In genomic region chr3:186365202-186365974, GRCh38 we compare ENCODE assay signal across 15 cellular contexts. TPM values are rescaled to one million over a fixed set of nuclear protein-coding genes. Genes with fewer than 3 reads are reported as not detected.
DNase-seq lines count a peak whose midpoint lies in the region; ATAC-seq, FAIRE-seq and TF ChIP-seq lines count a peak whose summit lies in the region.
"Had no signal": no experiment of that assay in that cellular context is flagged by ENCODE, and none has a peak within 500 bp of the region (broad histone marks: within the 10 kb centered on the region; RNA-seq: fewer than 3 reads in every experiment).

No MANE protein-coding gene starts in this region.

- intact Hi-C loops in GM12878 (cut with micrococcal nuclease; ENCODE audit: unreplicated experiment) (no loop called here), left ventricle myocardium superior (cut with micrococcal nuclease) (no loop called here)

- H3K9me3 ChIP-seq in SK-N-SH (no peaks in the 10 kb centered on the region), GM12878 (replicated peaks; ENCODE audit: control insufficient read depth, insufficient read depth, low read length) (no peaks in the 10 kb centered on the region; the same call in 2 of the 3 replicates)

- no TSS peak for BruUV-seq in GM12878 (replicated peaks; lab: Mats Ljungman, UMichigan)

- H3K36me3 ChIP-seq in SK-N-SH (replicated peaks in 1 of 2; ENCODE audit: control insufficient read depth in 1 of 2, insufficient read depth in 2 of 2, low read length in 1 of 2) = no peaks in the 10 kb centered on the region
- no peaks in the 10 kb centered on the region for H3K36me3 ChIP-seq in GM12878 (ENCODE audit: control insufficient read depth in 2 of 2, insufficient read depth in 2 of 2, low read length in 1 of 2)

- no peak; the same call in 2 of the 3 replicates for ATAC-seq in SK-N-SH treated with all-trans-retinoic acid at 6 μM for 48 hours
- no peak for ATAC-seq in GM12878
- peak; percentile 81 for ATAC-seq in left ventricle myocardium superior
- ATAC-seq in HG03457 (IDR thresholded peaks at IDR 0.05; ENCODE audit: unreplicated experiment) = no peak
- ATAC-seq in GM18498 (IDR thresholded peaks at IDR 0.05; ENCODE audit: unreplicated experiment) = no peak
- ATAC-seq: T-cell had no signal

- H3F3A ChIP-seq in SK-N-SH (replicated peaks; ENCODE audit: insufficient read depth) = no peaks in the 10 kb centered on the region

- RAD21 ChIA-PET in GM12878 (lab: Charles Lee; ENCODE audit: unreplicated experiment) = interaction anchor here (1.7 kb wide), 1 partner anchor 175 kb away, joined by 8 read pairs; no protein-coding TSS in a partner anchor

- POLR2A ChIA-PET in SK-N-SH (lab: Yijun Ruan, JAX) = no interaction called here
- POLR2A ChIA-PET in GM12878 (lab: Charles Lee) = interaction anchor here (1.6 kb wide), 1 partner anchor 175 kb away, joined by 3 read pairs; no protein-coding TSS in a partner anchor

- no peaks in the 10 kb centered on the region for H3K9me2 ChIP-seq in SK-N-SH

- peaks cover 0 to 14% of the 10 kb centered on the region in 2 experiments; a peak in 1 of 4 replicates for H3K4me1 ChIP-seq in SK-N-SH (ENCODE audit: control insufficient read depth in 1 of 2, insufficient read depth in 2 of 2, low read depth in 1 of 2, low read length in 1 of 2)
- peaks cover 10% of the 10 kb centered on the region for H3K4me1 ChIP-seq in GM12878 (ENCODE audit: control insufficient read depth, insufficient read depth, low read length)

- no peak for TF ChIP-seq POLR2A in GM12878 (IDR thresholded peaks at IDR 0.05; ENCODE audit: low read depth, low read length)

- DNase-seq in SK-N-SH = no peak
- DNase-seq in GM12878 (ENCODE audit: low read depth, low spot score) = no peak
- DNase-seq in left ventricle myocardium superior = peak; percentile 70
- DNase-seq in urothelium cell line (ENCODE audit: low spot score) = peak; percentile 25
- no peak for DNase-seq in stimulated activated CD4-positive, alpha-beta T cell treated with anti-CD3 and anti-CD28 coated beads, Interleukin-4, amount 100 ng/mL, for 1 hour
- DNase-seq: activated CD4-positive, alpha-beta memory T cell treated with anti-CD3 and anti-CD28 coated beads for 36 hours; activated naive CD4-positive, alpha-beta T cell treated with anti-CD3 and anti-CD28 coated beads, Interleukin-2, amount 10 ng/mL, durations not matched to agents 7 days and 5 days; DMS79; effector CD8-positive, alpha-beta T cell; NCI-H345; T-cell had no signal

- CTCF ChIA-PET in SK-N-SH (lab: Yijun Ruan, JAX) = interaction anchor here (2.3 kb wide), 1 partner anchor 105 kb away, joined by 9 read pairs; no protein-coding TSS in a partner anchor
- CTCF ChIA-PET in GM12878 (lab: Yijun Ruan, JAX) = interaction anchor here (0.8 to 1.8 kb wide), 5 partner anchors 9 to 249 kb away, joined by 3 to 4 read pairs (median 3); no protein-coding TSS in a partner anchor

- H3K79me2 ChIP-seq in SK-N-SH (ENCODE audit: insufficient read depth) (no peaks in the 10 kb centered on the region), GM12878 (ENCODE audit: control insufficient read depth, insufficient read depth, low read length) (no peaks in the 10 kb centered on the region)

- no peak for TF ChIP-seq RAD21 in SK-N-SH (IDR thresholded peaks at IDR 0.05; ENCODE audit: low read length)
- TF ChIP-seq RAD21 in GM12878 (IDR thresholded peaks at IDR 0.05; ENCODE audit: insufficient read depth, low read depth, low read length) = peak; percentile 8; the same call in 1 of the 2 replicates

- in situ Hi-C loops in GM12878 (cut with MboI) = no loop called here

- H3K4me2 ChIP-seq in SK-N-SH = no peak overlapping the region
- H3K4me2 ChIP-seq in GM12878 (ENCODE audit: control insufficient read depth, insufficient read depth) = no peak overlapping the region

- FAIRE-seq in GM12878 (lab: Jason Lieb, UNC) (no peak), urothelium cell line (lab: Jason Lieb, UNC) (peak; percentile 17)
- FAIRE-seq: A204.1 had no signal

- WGBS in SK-N-SH (ENCODE audit: low lambda C conversion rate) = 54% methylated on average over 8 of the region's 11 CpGs
- WGBS in GM12878 (ENCODE audit: insufficient coverage, insufficient replicate concordance, low lambda C conversion rate, missing lambda C conversion rate) = 39% methylated on average over 11 of the region's 11 CpGs

- SMC1A ChIA-PET in GM12878 (lab: Charles Lee; ENCODE audit: uncharacterized antibody, unreplicated experiment) = interaction anchor here (1.4 to 1.6 kb wide), 2 partner anchors 14 to 60 kb away, joined by 3 read pairs; no protein-coding TSS in a partner anchor

- TF ChIP-seq EP300 in SK-N-SH (IDR thresholded peaks at IDR 0.05; ENCODE audit: borderline replicate concordance in 1 of 2, low read depth in 1 of 2, low read length in 1 of 2) (no peak), GM12878 (IDR thresholded peaks at IDR 0.05; ENCODE audit: borderline replicate concordance in 1 of 2, control insufficient read depth in 1 of 2, low read depth in 2 of 2, low read length in 2 of 2) (no peak)

- H3K27ac ChIP-seq in SK-N-SH (ENCODE audit: low read depth in 2 of 2, low read length in 1 of 2) (no peak overlapping the region), GM12878 (ENCODE audit: control insufficient read depth, insufficient read depth) (no peak overlapping the region)

- H3K27me3 ChIP-seq in SK-N-SH (ENCODE audit: insufficient read depth) (peaks cover 60% of the 10 kb centered on the region), GM12878 (replicated peaks in 1 of 2; ENCODE audit: control insufficient read depth in 2 of 2, insufficient read depth in 2 of 2, low read length in 1 of 2) (peaks cover 9 to 20% of the 10 kb centered on the region in 2 experiments)

- H2AFZ ChIP-seq in SK-N-SH (ENCODE audit: low read depth) (no peak overlapping the region), GM12878 (ENCODE audit: control insufficient read depth, low read depth, low read length) (no peak overlapping the region)

- no peak for TF ChIP-seq CTCF in SK-N-SH (IDR thresholded peaks at IDR 0.05)
- no peak for TF ChIP-seq CTCF in GM12878 (IDR thresholded peaks at IDR 0.05 in 2 of 3, conservative IDR thresholded peaks at IDR 0.05 in 1 of 3; ENCODE audit: control insufficient read depth in 2 of 3, extremely low read depth in 1 of 3, insufficient read depth in 1 of 3, low read depth in 3 of 3, low read length in 3 of 3)

- no peaks in the 10 kb centered on the region for H4K20me1 ChIP-seq in SK-N-SH (ENCODE audit: insufficient read depth)
- H4K20me1 ChIP-seq in GM12878 (ENCODE audit: control insufficient read depth, insufficient read depth) = no peaks in the 10 kb centered on the region

- H3K4me3 ChIP-seq in SK-N-SH (ENCODE audit: low read depth in 2 of 2, low read length in 1 of 2) (no peak overlapping the region), GM12878 (no peak overlapping the region)

- H3K9ac ChIP-seq in SK-N-SH = no peak overlapping the region
- no peak overlapping the region for H3K9ac ChIP-seq in GM12878 (ENCODE audit: control insufficient read depth, insufficient read depth, low read length)

TF ChIP-seq in SK-N-SH treated with all-trans-retinoic acid at 6 μM for 48 hours, 23 proteins besides CTCF, POLR2A, EP300 and RAD21 (continues in another document):
- TF ChIP-seq ZFP3 (CRISPR knock-in tag; IDR thresholded peaks at IDR 0.05) = peak; percentile 92

TF ChIP-seq in SK-N-SH, 30 proteins besides CTCF, POLR2A, EP300 and RAD21 (continues in another document):
- TF ChIP-seq PBX3 (IDR thresholded peaks at IDR 0.05) (no peak), TEAD4 (IDR thresholded peaks at IDR 0.05; ENCODE audit: borderline replicate concordance, insufficient read depth) (no peak), GABPA (IDR thresholded peaks at IDR 0.05; ENCODE audit: low read depth) (no peak)

TF ChIP-seq in GM12878, 131 proteins besides CTCF, POLR2A, EP300 and RAD21 (continues in another document):
- no peak for TF ChIP-seq KLF5 (IDR thresholded peaks at IDR 0.05; ENCODE audit: partially characterized antibody)
- no peak for TF ChIP-seq TAF1 (IDR thresholded peaks at IDR 0.05; ENCODE audit: borderline replicate concordance, low read depth, low read length)
- TF ChIP-seq SIX5 (IDR thresholded peaks at IDR 0.05; ENCODE audit: low read depth, low read length, severe bottlenecking) = no peak
- TF ChIP-seq BHLHE40 (IDR thresholded peaks at IDR 0.05; ENCODE audit: borderline replicate concordance in 1 of 2, low read depth in 2 of 2, low read length in 1 of 2) = no peak
- TF ChIP-seq ATF3 (IDR thresholded peaks at IDR 0.05; ENCODE audit: borderline replicate concordance, extremely low read depth, low read depth, low read length) = no peak
- no peak for TF ChIP-seq PML (IDR thresholded peaks at IDR 0.05; ENCODE audit: low read length)
- TF ChIP-seq CHD4 (IDR thresholded peaks at IDR 0.05) = no peak

RNA-seq across cellular contexts. Expression of gene DGKG, which starts 3.4 kb away (rescaled TPM):
- polyA plus RNA-seq in SK-N-SH (2012; rRNA removed) (0.12 and 0.13 TPM in 2 replicates), GM12878 (2011; rRNA removed) (0.29 and 0.39 TPM in 2 replicates), GM12878 (2014; fragmentation: Illumina TruSeq; extraction: Trizol) (3.3 and 5.2 TPM in 2 replicates), GM12878 (2014; fragmentation: Nextera tagmentation; extraction: Ambion mirVana) (1 to 10 TPM; 2.4 to 3.2 TPM), GM12878 (2014; rRNA removed) (3.5 and 6.1 TPM in 2 replicates), GM12878 (2016; fragmentation: Nextera tagmentation; extraction: Ambion mirVana) (1 to 10 TPM; 4.5 to 4.8 TPM)
- 0.19 and 0.22 TPM in 2 replicates for polyA plus RNA-seq in SK-N-SH (2012; cell fraction: cytosol; rRNA removed)
- polyA plus RNA-seq in SK-N-SH (2012; cell fraction: nucleus; rRNA removed) = 0.07 and 0.11 TPM in 2 replicates
- 0.27 and 0.42 TPM in 2 replicates for total RNA-seq in GM12878 (2013; cell fraction: nucleolus; rRNA removed)
- total RNA-seq in GM12878 (2014; rRNA removed) (5.8 and 6.2 TPM in 2 replicates), GM12878 (2014; rRNA removed; fragmentation: Illumina TruSeq; extraction: Trizol) (5.3 and 5.9 TPM in 2 replicates), GM12878 (2021) (4.7 and 6.6 TPM in 2 replicates), left ventricle myocardium superior (18.2 TPM)
- 0.60 TPM for polyA plus RNA-seq in GM12878 (2011; ENCODE audit: low read depth)
- 0.18 and 0.22 TPM in 2 replicates for polyA plus RNA-seq in GM12878 (2011; cell fraction: cytosol; rRNA removed)
- 0.28 and 0.58 TPM in 2 replicates for polyA plus RNA-seq in GM12878 (2011; cell fraction: nucleus; rRNA removed)
- 1.5 TPM in 2 replicates for polyA plus RNA-seq in GM12878 (2012)
- 0.15 and 3.7 TPM in 2 replicates for polyA minus RNA-seq in GM12878 (2011; rRNA and poly(A)+ RNA removed)
- polyA minus RNA-seq in GM12878 (2011; cell fraction: cytosol; rRNA and poly(A)+ RNA removed) = 0.94 TPM in 1 of 2 replicates, not detected in the other
- polyA minus RNA-seq in GM12878 (2011; cell fraction: nucleus; rRNA and poly(A)+ RNA removed) = 0.38 and 0.60 TPM in 2 replicates

Comparison
In these comparisons a context has a peak if more than half of its experiments do, and no peak if none do; other contexts are left out.
1. DNase-seq: peak in left ventricle myocardium superior (single experiment) and urothelium cell line (single experiment); none in SK-N-SH (single experiment), GM12878 (single experiment) and stimulated activated CD4-positive, alpha-beta T cell treated with anti-CD3 and anti-CD28 coated beads, Interleukin-4, amount 100 ng/mL, for 1 hour (single experiment).